ENCODE assay signal across 1 cellular context in the genomic region with DNA sequence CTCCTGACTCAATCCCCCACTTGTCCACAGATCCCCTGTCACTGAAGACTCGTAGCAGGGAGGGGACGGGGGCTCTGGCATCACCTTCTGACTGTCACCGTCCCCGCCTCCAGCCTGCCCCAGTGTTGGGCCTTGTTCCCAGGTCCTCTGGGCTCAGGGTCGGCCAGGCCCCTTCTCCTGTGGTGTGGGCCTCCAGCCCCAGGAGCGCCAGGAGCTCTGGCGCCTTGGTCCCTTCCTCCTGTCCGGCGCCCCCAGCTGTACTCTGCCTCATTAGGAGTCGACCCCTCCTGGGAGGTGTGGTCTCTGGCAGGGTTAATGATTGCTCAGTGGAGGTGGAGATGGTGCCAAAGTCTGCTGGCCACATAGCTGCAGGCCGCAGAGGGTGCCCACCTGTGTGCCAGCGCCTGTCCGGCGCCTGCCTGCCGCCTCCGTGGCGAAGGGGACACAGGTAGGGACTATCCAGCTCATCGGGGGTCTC.
A peak's percentile ranks its signal among the peaks of the same experiment; 100 is the strongest.
TF ChIP-seq lines count a peak whose summit lies in the region.

A gene with protein sequence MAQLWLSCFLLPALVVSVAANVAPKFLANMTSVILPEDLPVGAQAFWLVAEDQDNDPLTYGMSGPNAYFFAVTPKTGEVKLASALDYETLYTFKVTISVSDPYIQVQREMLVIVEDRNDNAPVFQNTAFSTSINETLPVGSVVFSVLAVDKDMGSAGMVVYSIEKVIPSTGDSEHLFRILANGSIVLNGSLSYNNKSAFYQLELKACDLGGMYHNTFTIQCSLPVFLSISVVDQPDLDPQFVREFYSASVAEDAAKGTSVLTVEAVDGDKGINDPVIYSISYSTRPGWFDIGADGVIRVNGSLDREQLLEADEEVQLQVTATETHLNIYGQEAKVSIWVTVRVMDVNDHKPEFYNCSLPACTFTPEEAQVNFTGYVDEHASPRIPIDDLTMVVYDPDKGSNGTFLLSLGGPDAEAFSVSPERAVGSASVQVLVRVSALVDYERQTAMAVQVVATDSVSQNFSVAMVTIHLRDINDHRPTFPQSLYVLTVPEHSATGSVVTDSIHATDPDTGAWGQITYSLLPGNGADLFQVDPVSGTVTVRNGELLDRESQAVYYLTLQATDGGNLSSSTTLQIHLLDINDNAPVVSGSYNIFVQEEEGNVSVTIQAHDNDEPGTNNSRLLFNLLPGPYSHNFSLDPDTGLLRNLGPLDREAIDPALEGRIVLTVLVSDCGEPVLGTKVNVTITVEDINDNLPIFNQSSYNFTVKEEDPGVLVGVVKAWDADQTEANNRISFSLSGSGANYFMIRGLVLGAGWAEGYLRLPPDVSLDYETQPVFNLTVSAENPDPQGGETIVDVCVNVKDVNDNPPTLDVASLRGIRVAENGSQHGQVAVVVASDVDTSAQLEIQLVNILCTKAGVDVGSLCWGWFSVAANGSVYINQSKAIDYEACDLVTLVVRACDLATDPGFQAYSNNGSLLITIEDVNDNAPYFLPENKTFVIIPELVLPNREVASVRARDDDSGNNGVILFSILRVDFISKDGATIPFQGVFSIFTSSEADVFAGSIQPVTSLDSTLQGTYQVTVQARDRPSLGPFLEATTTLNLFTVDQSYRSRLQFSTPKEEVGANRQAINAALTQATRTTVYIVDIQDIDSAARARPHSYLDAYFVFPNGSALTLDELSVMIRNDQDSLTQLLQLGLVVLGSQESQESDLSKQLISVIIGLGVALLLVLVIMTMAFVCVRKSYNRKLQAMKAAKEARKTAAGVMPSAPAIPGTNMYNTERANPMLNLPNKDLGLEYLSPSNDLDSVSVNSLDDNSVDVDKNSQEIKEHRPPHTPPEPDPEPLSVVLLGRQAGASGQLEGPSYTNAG (N-terminal part only) (plus strand): TSS at position 376 of the 478 bp plus-strand sequence. CDS start 16,011 bp downstream, outside the sequence.

TF ChIP-seq in HepG2, 621 proteins besides CTCF, POLR2A, EP300 and RAD21 (continued from another document and continues in another):
- TF ChIP-seq, protein P1, sequence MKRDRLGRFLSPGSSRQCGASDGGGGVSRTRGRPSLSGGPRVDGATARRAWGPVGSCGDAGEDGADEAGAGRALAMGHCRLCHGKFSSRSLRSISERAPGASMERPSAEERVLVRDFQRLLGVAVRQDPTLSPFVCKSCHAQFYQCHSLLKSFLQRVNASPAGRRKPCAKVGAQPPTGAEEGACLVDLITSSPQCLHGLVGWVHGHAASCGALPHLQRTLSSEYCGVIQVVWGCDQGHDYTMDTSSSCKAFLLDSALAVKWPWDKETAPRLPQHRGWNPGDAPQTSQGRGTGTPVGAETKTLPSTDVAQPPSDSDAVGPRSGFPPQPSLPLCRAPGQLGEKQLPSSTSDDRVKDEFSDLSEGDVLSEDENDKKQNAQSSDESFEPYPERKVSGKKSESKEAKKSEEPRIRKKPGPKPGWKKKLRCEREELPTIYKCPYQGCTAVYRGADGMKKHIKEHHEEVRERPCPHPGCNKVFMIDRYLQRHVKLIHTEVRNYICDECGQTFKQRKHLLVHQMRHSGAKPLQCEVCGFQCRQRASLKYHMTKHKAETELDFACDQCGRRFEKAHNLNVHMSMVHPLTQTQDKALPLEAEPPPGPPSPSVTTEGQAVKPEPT (CRISPR knock-in tag; IDR thresholded peaks at IDR 0.05; ENCODE audit: low read depth) = 0 out of 2 replicates have a peak, but pooled peaks have one; percentile 52
- TF ChIP-seq TAF1 (CRISPR knock-in tag; IDR thresholded peaks at IDR 0.05) (peak; percentile 50; the same call in 1 of the 2 replicates), NONO (IDR thresholded peaks at IDR 0.05) (no peak), NONO (CRISPR knock-in tag; conservative IDR thresholded peaks at IDR 0.05) (no peak), MEIS2 (CRISPR knock-in tag; IDR thresholded peaks at IDR 0.05) (peak; percentile 36; the same call in 1 of the 2 replicates), RFXANK (CRISPR knock-in tag; IDR thresholded peaks at IDR 0.05) (no peak), ERF (CRISPR knock-in tag; IDR thresholded peaks at IDR 0.05) (no peak), HOXA3 (CRISPR knock-in tag; IDR thresholded peaks at IDR 0.05) (0 out of 2 replicates have a peak, but pooled peaks have one; percentile 29), GABPB1 (CRISPR knock-in tag; IDR thresholded peaks at IDR 0.05) (peak; percentile 55; the same call in 1 of the 2 replicates), ETV5 (CRISPR knock-in tag; IDR thresholded peaks at IDR 0.05; ENCODE audit: borderline replicate concordance) (no peak), ARNTL (CRISPR knock-in tag; IDR thresholded peaks at IDR 0.05) (0 out of 2 replicates have a peak, but pooled peaks have one; percentile 19), RNF2 (conservative IDR thresholded peaks at IDR 0.05; ENCODE audit: low read depth) (no peak), POLR2G (IDR thresholded peaks at IDR 0.05; ENCODE audit: low read depth, low read length) (peak; percentile 80), MXI1 (IDR thresholded peaks at IDR 0.05; ENCODE audit: borderline replicate concordance, low read depth, low read length) (peak; percentile 56; the same call in 1 of the 3 replicates), PHF21A (CRISPR knock-in tag; IDR thresholded peaks at IDR 0.05) (0 out of 2 replicates have a peak, but pooled peaks have one; percentile 42), ZNF317 (CRISPR knock-in tag; IDR thresholded peaks at IDR 0.05) (0 out of 2 replicates have a peak, but pooled peaks have one; percentile 7), MEIS1 (CRISPR knock-in tag; IDR thresholded peaks at IDR 0.05; ENCODE audit: borderline replicate concordance) (peak; percentile 82; the same call in 1 of the 2 replicates), ESRRA (CRISPR knock-in tag; IDR thresholded peaks at IDR 0.05; ENCODE audit: low read depth) (no peak), ZNF256 (CRISPR knock-in tag; conservative IDR thresholded peaks at IDR 0.05) (no peak), GTF2F1 (IDR thresholded peaks at IDR 0.05; ENCODE audit: low read length) (no peak), DR1 (CRISPR knock-in tag; IDR thresholded peaks at IDR 0.05) (peak; percentile 77), ZNF160 (CRISPR knock-in tag; IDR thresholded peaks at IDR 0.05) (0 out of 2 replicates have a peak, but pooled peaks have one; percentile 41)
- TF ChIP-seq, protein P2, sequence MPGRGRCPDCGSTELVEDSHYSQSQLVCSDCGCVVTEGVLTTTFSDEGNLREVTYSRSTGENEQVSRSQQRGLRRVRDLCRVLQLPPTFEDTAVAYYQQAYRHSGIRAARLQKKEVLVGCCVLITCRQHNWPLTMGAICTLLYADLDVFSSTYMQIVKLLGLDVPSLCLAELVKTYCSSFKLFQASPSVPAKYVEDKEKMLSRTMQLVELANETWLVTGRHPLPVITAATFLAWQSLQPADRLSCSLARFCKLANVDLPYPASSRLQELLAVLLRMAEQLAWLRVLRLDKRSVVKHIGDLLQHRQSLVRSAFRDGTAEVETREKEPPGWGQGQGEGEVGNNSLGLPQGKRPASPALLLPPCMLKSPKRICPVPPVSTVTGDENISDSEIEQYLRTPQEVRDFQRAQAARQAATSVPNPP (CRISPR knock-in tag; IDR thresholded peaks at IDR 0.05) = no peak
- TF ChIP-seq, protein P3, sequence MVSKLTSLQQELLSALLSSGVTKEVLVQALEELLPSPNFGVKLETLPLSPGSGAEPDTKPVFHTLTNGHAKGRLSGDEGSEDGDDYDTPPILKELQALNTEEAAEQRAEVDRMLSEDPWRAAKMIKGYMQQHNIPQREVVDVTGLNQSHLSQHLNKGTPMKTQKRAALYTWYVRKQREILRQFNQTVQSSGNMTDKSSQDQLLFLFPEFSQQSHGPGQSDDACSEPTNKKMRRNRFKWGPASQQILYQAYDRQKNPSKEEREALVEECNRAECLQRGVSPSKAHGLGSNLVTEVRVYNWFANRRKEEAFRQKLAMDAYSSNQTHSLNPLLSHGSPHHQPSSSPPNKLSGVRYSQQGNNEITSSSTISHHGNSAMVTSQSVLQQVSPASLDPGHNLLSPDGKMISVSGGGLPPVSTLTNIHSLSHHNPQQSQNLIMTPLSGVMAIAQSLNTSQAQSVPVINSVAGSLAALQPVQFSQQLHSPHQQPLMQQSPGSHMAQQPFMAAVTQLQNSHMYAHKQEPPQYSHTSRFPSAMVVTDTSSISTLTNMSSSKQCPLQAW (CRISPR knock-in tag; IDR thresholded peaks at IDR 0.05) = peak; percentile 98
- TF ChIP-seq, protein P4, sequence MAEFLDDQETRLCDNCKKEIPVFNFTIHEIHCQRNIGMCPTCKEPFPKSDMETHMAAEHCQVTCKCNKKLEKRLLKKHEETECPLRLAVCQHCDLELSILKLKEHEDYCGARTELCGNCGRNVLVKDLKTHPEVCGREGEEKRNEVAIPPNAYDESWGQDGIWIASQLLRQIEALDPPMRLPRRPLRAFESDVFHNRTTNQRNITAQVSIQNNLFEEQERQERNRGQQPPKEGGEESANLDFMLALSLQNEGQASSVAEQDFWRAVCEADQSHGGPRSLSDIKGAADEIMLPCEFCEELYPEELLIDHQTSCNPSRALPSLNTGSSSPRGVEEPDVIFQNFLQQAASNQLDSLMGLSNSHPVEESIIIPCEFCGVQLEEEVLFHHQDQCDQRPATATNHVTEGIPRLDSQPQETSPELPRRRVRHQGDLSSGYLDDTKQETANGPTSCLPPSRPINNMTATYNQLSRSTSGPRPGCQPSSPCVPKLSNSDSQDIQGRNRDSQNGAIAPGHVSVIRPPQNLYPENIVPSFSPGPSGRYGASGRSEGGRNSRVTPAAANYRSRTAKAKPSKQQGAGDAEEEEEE (CRISPR knock-in tag; IDR thresholded peaks at IDR 0.05; ENCODE audit: borderline replicate concordance) = no peak
- TF ChIP-seq, protein P5, sequence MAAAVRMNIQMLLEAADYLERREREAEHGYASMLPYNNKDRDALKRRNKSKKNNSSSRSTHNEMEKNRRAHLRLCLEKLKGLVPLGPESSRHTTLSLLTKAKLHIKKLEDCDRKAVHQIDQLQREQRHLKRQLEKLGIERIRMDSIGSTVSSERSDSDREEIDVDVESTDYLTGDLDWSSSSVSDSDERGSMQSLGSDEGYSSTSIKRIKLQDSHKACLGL (CRISPR knock-in tag; IDR thresholded peaks at IDR 0.05) = 0 out of 2 replicates have a peak, but pooled peaks have one; percentile 14
- TF ChIP-seq, protein P6, sequence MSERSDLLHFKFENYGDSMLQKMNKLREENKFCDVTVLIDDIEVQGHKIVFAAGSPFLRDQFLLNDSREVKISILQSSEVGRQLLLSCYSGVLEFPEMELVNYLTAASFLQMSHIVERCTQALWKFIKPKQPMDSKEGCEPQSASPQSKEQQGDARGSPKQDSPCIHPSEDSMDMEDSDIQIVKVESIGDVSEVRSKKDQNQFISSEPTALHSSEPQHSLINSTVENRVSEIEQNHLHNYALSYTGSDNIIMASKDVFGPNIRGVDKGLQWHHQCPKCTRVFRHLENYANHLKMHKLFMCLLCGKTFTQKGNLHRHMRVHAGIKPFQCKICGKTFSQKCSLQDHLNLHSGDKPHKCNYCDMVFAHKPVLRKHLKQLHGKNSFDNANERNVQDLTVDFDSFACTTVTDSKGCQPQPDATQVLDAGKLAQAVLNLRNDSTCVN (CRISPR knock-in tag; IDR thresholded peaks at IDR 0.05; ENCODE audit: borderline replicate concordance) = no peak
- TF ChIP-seq, protein P7, sequence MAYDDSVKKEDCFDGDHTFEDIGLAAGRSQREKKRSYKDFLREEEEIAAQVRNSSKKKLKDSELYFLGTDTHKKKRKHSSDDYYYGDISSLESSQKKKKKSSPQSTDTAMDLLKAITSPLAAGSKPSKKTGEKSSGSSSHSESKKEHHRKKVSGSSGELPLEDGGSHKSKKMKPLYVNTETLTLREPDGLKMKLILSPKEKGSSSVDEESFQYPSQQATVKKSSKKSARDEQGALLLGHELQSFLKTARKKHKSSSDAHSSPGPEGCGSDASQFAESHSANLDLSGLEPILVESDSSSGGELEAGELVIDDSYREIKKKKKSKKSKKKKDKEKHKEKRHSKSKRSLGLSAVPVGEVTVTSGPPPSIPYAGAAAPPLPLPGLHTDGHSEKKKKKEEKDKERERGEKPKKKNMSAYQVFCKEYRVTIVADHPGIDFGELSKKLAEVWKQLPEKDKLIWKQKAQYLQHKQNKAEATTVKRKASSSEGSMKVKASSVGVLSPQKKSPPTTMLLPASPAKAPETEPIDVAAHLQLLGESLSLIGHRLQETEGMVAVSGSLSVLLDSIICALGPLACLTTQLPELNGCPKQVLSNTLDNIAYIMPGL (CRISPR knock-in tag; IDR thresholded peaks at IDR 0.05; ENCODE audit: borderline replicate concordance in 1 of 2, low read depth in 1 of 2) = peak in 1 of 2 experiments; percentile 29; a peak in 1 of 4 replicates
- TF ChIP-seq, protein P8, sequence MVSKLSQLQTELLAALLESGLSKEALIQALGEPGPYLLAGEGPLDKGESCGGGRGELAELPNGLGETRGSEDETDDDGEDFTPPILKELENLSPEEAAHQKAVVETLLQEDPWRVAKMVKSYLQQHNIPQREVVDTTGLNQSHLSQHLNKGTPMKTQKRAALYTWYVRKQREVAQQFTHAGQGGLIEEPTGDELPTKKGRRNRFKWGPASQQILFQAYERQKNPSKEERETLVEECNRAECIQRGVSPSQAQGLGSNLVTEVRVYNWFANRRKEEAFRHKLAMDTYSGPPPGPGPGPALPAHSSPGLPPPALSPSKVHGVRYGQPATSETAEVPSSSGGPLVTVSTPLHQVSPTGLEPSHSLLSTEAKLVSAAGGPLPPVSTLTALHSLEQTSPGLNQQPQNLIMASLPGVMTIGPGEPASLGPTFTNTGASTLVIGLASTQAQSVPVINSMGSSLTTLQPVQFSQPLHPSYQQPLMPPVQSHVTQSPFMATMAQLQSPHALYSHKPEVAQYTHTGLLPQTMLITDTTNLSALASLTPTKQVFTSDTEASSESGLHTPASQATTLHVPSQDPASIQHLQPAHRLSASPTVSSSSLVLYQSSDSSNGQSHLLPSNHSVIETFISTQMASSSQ (IDR thresholded peaks at IDR 0.05; ENCODE audit: low read depth) = peak; percentile 92
- TF ChIP-seq, protein P8 (CRISPR knock-in tag; IDR thresholded peaks at IDR 0.05; ENCODE audit: borderline replicate concordance) = peak; percentile 95
